Comparison of ENCODE assay signal across 1 cellular context in the genomic region with DNA sequence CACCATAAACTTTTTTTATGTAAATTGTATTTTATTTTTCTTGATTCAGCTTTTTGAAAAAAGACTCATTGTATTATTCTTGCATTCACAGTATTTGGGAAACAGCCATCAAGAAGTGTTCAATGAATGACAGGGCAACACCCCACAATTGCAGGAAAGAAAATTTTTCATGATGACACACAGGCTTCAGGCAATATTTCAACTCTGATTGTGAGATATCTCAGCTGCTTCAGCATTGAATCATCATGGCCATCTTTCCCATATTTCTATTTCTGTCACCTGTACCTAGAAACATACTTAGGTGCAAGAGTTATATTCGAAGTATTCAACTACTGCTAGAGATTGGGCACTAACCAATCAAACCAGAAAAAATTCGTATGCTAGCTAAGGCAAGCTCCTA.
TF ChIP-seq lines count a peak whose summit lies in the region.

No MANE protein-coding gene starts in this region.

TF ChIP-seq in SK-N-SH, 30 proteins besides CTCF, POLR2A, EP300 and RAD21 (continued from another document):
- TF ChIP-seq, protein P1, sequence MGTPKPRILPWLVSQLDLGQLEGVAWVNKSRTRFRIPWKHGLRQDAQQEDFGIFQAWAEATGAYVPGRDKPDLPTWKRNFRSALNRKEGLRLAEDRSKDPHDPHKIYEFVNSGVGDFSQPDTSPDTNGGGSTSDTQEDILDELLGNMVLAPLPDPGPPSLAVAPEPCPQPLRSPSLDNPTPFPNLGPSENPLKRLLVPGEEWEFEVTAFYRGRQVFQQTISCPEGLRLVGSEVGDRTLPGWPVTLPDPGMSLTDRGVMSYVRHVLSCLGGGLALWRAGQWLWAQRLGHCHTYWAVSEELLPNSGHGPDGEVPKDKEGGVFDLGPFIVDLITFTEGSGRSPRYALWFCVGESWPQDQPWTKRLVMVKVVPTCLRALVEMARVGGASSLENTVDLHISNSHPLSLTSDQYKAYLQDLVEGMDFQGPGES (IDR thresholded peaks at IDR 0.05; ENCODE audit: low read depth, low read length): no peak
- peak; percentile 14; the same call in 1 of the 2 replicates for TF ChIP-seq RXRA (IDR thresholded peaks at IDR 0.05; ENCODE audit: borderline replicate concordance, low read depth)
- TF ChIP-seq TAF1 (IDR thresholded peaks at IDR 0.05; ENCODE audit: borderline replicate concordance, low read depth, low read length): no peak
- peak; percentile 76 for TF ChIP-seq JUND (IDR thresholded peaks at IDR 0.05)
- TF ChIP-seq, protein P2, sequence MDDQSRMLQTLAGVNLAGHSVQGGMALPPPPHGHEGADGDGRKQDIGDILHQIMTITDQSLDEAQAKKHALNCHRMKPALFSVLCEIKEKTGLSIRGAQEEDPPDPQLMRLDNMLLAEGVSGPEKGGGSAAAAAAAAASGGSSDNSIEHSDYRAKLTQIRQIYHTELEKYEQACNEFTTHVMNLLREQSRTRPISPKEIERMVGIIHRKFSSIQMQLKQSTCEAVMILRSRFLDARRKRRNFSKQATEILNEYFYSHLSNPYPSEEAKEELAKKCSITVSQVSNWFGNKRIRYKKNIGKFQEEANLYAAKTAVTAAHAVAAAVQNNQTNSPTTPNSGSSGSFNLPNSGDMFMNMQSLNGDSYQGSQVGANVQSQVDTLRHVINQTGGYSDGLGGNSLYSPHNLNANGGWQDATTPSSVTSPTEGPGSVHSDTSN (IDR thresholded peaks at IDR 0.05): peak; percentile 87
- peak; percentile 60; the same call in 1 of the 2 replicates for TF ChIP-seq TEAD4 (IDR thresholded peaks at IDR 0.05; ENCODE audit: borderline replicate concordance, insufficient read depth)
